Comparison of ENCODE assay signal across 8 cellular contexts in the genomic region with DNA sequence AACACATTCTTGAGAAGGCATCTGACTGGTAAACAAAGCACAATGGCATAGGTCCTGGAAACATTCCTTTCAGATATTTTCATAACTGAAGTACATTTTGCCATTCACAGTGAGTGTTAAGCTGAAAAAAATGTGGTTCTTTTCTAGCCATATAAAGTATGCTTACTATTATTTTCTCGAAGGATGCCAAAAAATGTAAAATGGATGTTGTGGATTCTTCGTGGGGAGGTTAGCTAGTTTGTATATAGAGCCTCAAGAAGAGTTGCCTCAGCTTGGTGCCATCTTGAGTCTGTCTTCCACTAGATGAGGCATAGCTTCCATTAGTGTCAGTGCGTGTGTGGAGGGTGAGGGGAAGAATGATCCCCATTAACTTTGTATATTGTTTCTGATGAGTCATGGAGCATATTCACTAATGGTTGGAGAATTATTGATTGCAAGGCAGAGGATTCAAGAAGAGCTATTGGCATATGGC. TPM values are rescaled to one million over a fixed set of nuclear protein-coding genes. Genes with fewer than 3 reads are reported as not detected.
DNase-seq lines count a peak whose midpoint lies in the region; ATAC-seq, FAIRE-seq and TF ChIP-seq lines count a peak whose summit lies in the region.

No MANE protein-coding gene starts in this region.

- H3K4me1 ChIP-seq in GM23338 (ENCODE audit: insufficient read depth) (peaks cover 28% of the 10 kb centered on the region), endocrine pancreas (ENCODE audit: control insufficient read depth, insufficient read depth, low read length) (peaks cover 34% of the 10 kb centered on the region)

- no peaks in the 10 kb centered on the region; the same call in 1 of the 2 replicates for H4K20me1 ChIP-seq in GM23338 (replicated peaks; ENCODE audit: insufficient read depth)

- H3K36me3 Mint-ChIP-seq in GM23338 (ENCODE audit: low read depth): no peaks in the 10 kb centered on the region

- H3K9me3 ChIP-seq in SK-N-MC (ENCODE audit: low read depth, low read length) (no peaks in the 10 kb centered on the region), endocrine pancreas (ENCODE audit: control insufficient read depth, low read length) (no peaks in the 10 kb centered on the region)

- H3K27ac Mint-ChIP-seq in GM23338: peak overlapping the region; percentile 50

- no peak overlapping the region for H3K4me3 ChIP-seq in GM23338
- H3K4me3 ChIP-seq in SK-N-MC: peak overlapping the region; percentile 42
- H3K4me3 ChIP-seq in endocrine pancreas (ENCODE audit: control insufficient read depth, insufficient read depth, low read length): peak overlapping the region; percentile 98

- DNase-seq in GM23338 (ENCODE audit: low spot score) (no peak), SK-N-MC (ENCODE audit: low read depth, low spot score) (no peak), KBM-7 (no peak), T1000 (lab: John Stamatoyannopoulos, UW) (no peak), GM19239 (ENCODE audit: insufficient read length, low spot score) (no peak)
- peak; percentile 68 for DNase-seq in stimulated activated CD4-positive, alpha-beta T cell treated with anti-CD3 and anti-CD28 coated beads, Interleukin-2, amount 100 ng/mL, for 4 hours (ENCODE audit: low read depth)

- H3K27me3 ChIP-seq in GM23338 (ENCODE audit: insufficient read depth): peaks cover 6% of the 10 kb centered on the region
- no peaks in the 10 kb centered on the region for H3K27me3 ChIP-seq in endocrine pancreas (ENCODE audit: control insufficient read depth, insufficient read depth, low read length)

- H3K4me1 Mint-ChIP-seq in GM23338: peaks cover 35% of the 10 kb centered on the region

- H3K79me2 ChIP-seq in GM23338 (replicated peaks; ENCODE audit: insufficient read depth): peaks cover 84% of the 10 kb centered on the region

- ATAC-seq in GM23338 (no peak), GM18520 (IDR thresholded peaks at IDR 0.05; ENCODE audit: unreplicated experiment) (no peak)

- no peak overlapping the region for H2AFZ ChIP-seq in GM23338

- no peak for FAIRE-seq in GM19239 (lab: Jason Lieb, UNC)

- H3K9me2 ChIP-seq in GM23338 (ENCODE audit: insufficient read depth): no peaks in the 10 kb centered on the region

- no peak overlapping the region for H3K9ac ChIP-seq in SK-N-MC (ENCODE audit: insufficient read length)
- no peak overlapping the region for H3K9ac ChIP-seq in endocrine pancreas (ENCODE audit: control insufficient read depth, insufficient read depth, low read length)

- no peaks in the 10 kb centered on the region for H3K36me3 ChIP-seq in GM23338 (ENCODE audit: insufficient read depth)
- H3K36me3 ChIP-seq in SK-N-MC (ENCODE audit: insufficient read depth, low read length): peaks cover 14% of the 10 kb centered on the region
- H3K36me3 ChIP-seq in endocrine pancreas (ENCODE audit: control insufficient read depth, insufficient read depth, low read length): no peaks in the 10 kb centered on the region

- TF ChIP-seq CTCF in GM23338 (conservative IDR thresholded peaks at IDR 0.05; ENCODE audit: low read depth in 2 of 2): no peak

- H3K4me3 Mint-ChIP-seq in GM23338: no peak overlapping the region

- H3F3A ChIP-seq in GM23338 (replicated peaks; ENCODE audit: low read depth): no peaks in the 10 kb centered on the region

- peaks cover 5% of the 10 kb centered on the region for H3K27me3 Mint-ChIP-seq in GM23338 (ENCODE audit: insufficient read depth, low read depth, poor library complexity)

- peak overlapping the region; percentile 11; the same call in 1 of the 2 replicates for H3K4me2 ChIP-seq in GM23338

- no peak overlapping the region for H3K27ac ChIP-seq in GM23338 (ENCODE audit: low read depth)
- peak overlapping the region; percentile 35 for H3K27ac ChIP-seq in SK-N-MC

- in situ Hi-C loops in KBM-7 (cut with MboI; ENCODE audit: low pct_unique_long_range_greater_than_20kb, low sequenced_read_pairs): no loop called here

- H3K9me3 Mint-ChIP-seq in GM23338: no peaks in the 10 kb centered on the region

TF ChIP-seq in GM23338, 12 proteins besides CTCF, POLR2A, EP300 and RAD21:
- TF ChIP-seq, protein P1, sequence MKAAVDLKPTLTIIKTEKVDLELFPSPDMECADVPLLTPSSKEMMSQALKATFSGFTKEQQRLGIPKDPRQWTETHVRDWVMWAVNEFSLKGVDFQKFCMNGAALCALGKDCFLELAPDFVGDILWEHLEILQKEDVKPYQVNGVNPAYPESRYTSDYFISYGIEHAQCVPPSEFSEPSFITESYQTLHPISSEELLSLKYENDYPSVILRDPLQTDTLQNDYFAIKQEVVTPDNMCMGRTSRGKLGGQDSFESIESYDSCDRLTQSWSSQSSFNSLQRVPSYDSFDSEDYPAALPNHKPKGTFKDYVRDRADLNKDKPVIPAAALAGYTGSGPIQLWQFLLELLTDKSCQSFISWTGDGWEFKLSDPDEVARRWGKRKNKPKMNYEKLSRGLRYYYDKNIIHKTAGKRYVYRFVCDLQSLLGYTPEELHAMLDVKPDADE (IDR thresholded peaks at IDR 0.05): no peak
- TF ChIP-seq ZNF114 (CRISPR knock-in tag; IDR thresholded peaks at IDR 0.05) (no peak), EZH2phosphoT487 (IDR thresholded peaks at IDR 0.05; ENCODE audit: unreplicated experiment) (no peak), CREB1 (CRISPR knock-in tag; IDR thresholded peaks at IDR 0.05; ENCODE audit: low read depth) (no peak), ZNF331 (CRISPR knock-in tag; IDR thresholded peaks at IDR 0.05; ENCODE audit: low read depth) (no peak), EZH2 (IDR thresholded peaks at IDR 0.05; ENCODE audit: low read depth, unreplicated experiment) (no peak), POLR2AphosphoS5 (IDR thresholded peaks at IDR 0.05; ENCODE audit: low read depth) (no peak), STAT1 (IDR thresholded peaks at IDR 0.05; ENCODE audit: unreplicated experiment) (no peak), NANOG (IDR thresholded peaks at IDR 0.05; ENCODE audit: borderline replicate concordance) (no peak), ZNF462 (CRISPR knock-in tag; IDR thresholded peaks at IDR 0.05) (no peak)

RNA-seq across cellular contexts. Expression of gene MBNL1, which starts 4.1 kb away (rescaled TPM):
- total RNA-seq in GM23338 (2014; rRNA removed; shearing (Covaris generic)): 15.7 and 23.2 TPM in 2 replicates
- 8.4 and 9.4 TPM in 2 replicates for polyA plus RNA-seq in GM23338 (2016; fragmentation: Nextera tagmentation; extraction: Ambion mirVana)
